ENCODE assay signal across 9 cellular contexts in the genomic region with DNA sequence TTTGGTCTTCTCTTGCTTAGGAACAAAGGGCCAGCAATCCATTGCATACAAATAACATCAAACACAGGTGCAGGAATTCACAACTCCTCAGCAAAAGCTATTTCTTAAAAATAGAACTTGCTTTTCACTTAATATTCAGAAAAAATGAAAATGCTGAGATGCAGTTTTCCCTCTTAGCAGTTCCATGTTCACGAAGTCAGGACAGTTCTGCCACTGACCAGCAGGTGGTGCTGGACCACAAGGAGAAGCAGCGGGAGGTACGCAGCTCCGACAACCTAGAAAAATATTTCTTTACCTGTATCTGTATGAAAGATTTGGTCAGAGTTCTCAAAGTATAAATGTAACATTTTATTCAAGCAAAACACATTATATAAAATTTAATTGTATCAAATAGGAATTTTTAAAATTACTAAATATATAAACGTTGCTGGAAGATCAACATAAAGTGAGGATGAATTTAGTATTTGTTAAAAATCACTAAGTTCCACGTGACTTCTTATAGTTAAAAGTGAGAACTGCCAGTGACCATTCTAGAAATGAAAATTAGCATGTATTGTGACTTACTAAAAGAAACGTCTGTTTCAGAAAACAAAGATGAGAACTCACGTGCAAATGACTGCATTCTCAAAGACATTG. TPM values are rescaled to one million over a fixed set of nuclear protein-coding genes. Genes with fewer than 3 reads are reported as not detected.
A peak's percentile ranks its signal among the peaks of the same experiment; 100 is the strongest.
DNase-seq lines count a peak whose midpoint lies in the region; ATAC-seq, FAIRE-seq and TF ChIP-seq lines count a peak whose summit lies in the region.
"Had no signal": no experiment of that assay in that cellular context is flagged by ENCODE, and none has a peak within 500 bp of the region (broad histone marks: within the 10 kb centered on the region; RNA-seq: fewer than 3 reads in every experiment).

No MANE protein-coding gene starts in this region.

- H3K27me3 ChIP-seq in OCI-LY3 (ENCODE audit: low read depth, low read length) (no peaks in the 10 kb centered on the region), osteoblast (ENCODE audit: insufficient read depth, low read length) (no peaks in the 10 kb centered on the region), testis (no peaks in the 10 kb centered on the region)

- H3K36me3 Mint-ChIP-seq in HFFc6 (ENCODE audit: low read depth), result peaks cover 10% of the 10 kb centered on the region
- H3K36me3 Mint-ChIP-seq in activated T-cell treated with anti-CD3 and anti-CD28 coated beads, Interleukin-2, amount 50 U/mL, for 72 hours (ENCODE audit: insufficient read depth in 2 of 2), result no peaks in the 10 kb centered on the region
- H3K36me3 Mint-ChIP-seq: activated naive CD4-positive, alpha-beta T cell treated with anti-CD3 and anti-CD28 coated beads, Interleukin-2, amount 50 U/mL, for 24 hours had no signal

- H3K27ac ChIP-seq in OCI-LY3 (ENCODE audit: low read length) (no peak overlapping the region), osteoblast (ENCODE audit: low read depth, low read length) (no peak overlapping the region), testis (no peak overlapping the region)

- FAIRE-seq in D721Med (lab: Jason Lieb, UNC), result peak; percentile 100

- TF ChIP-seq POLR2A in testis (IDR thresholded peaks at IDR 0.05), result no peak

- H3K27ac Mint-ChIP-seq in HFFc6, result no peak overlapping the region
- H3K27ac Mint-ChIP-seq in activated T-cell treated with anti-CD3 and anti-CD28 coated beads, Interleukin-2, amount 50 U/mL, for 72 hours, result no peak overlapping the region
- H3K27ac Mint-ChIP-seq: activated naive CD4-positive, alpha-beta T cell treated with anti-CD3 and anti-CD28 coated beads, Interleukin-2, amount 50 U/mL, for 24 hours had no signal

- H3K79me2 ChIP-seq in OCI-LY3 (ENCODE audit: low read length), result no peaks in the 10 kb centered on the region
- no peaks in the 10 kb centered on the region for H3K79me2 ChIP-seq in osteoblast (ENCODE audit: insufficient read depth, low read length)

- H3K9ac ChIP-seq in OCI-LY3 (ENCODE audit: low read length), result no peak overlapping the region; the same call in 1 of the 2 replicates

- H3K4me3 Mint-ChIP-seq in HFFc6, result no peak overlapping the region
- H3K4me3 Mint-ChIP-seq in activated T-cell treated with anti-CD3 and anti-CD28 coated beads, Interleukin-2, amount 50 U/mL, for 72 hours, result no peak overlapping the region
- H3K4me3 Mint-ChIP-seq: activated naive CD4-positive, alpha-beta T cell treated with anti-CD3 and anti-CD28 coated beads, Interleukin-2, amount 50 U/mL, for 24 hours had no signal

- TF ChIP-seq CTCF in D721Med (IDR thresholded peaks at IDR 0.05; ENCODE audit: insufficient read depth, missing control alignments), result peak; percentile 90
- TF ChIP-seq CTCF in HFFc6 (IDR thresholded peaks at IDR 0.05), result peak; percentile 99
- TF ChIP-seq CTCF in OCI-LY3 (IDR thresholded peaks at IDR 0.05; ENCODE audit: low read depth, low read length), result peak; percentile 100
- TF ChIP-seq CTCF in osteoblast (IDR thresholded peaks at IDR 0.05; ENCODE audit: extremely low read depth, low read depth, low read length), result peak; percentile 99
- TF ChIP-seq CTCF in testis (IDR thresholded peaks at IDR 0.05), result peak; percentile 79 to 96 (median 90)

- H3K4me2 ChIP-seq in OCI-LY3 (ENCODE audit: low read length) (no peak overlapping the region), osteoblast (ENCODE audit: insufficient read depth, low read length) (no peak overlapping the region)

- H3K9me3 ChIP-seq in OCI-LY3 (ENCODE audit: insufficient read depth, low read length) (no peaks in the 10 kb centered on the region), osteoblast (ENCODE audit: low read depth, low read length) (no peaks in the 10 kb centered on the region), testis (no peaks in the 10 kb centered on the region)

- WGBS in testis, 2 donors, result 26 to 33% methylated on average over 8 of the region's 8 CpGs

- H3K36me3 ChIP-seq in OCI-LY3 (replicated peaks; ENCODE audit: low read depth, low read length) (no peaks in the 10 kb centered on the region), osteoblast (ENCODE audit: insufficient read depth, low read length) (no peaks in the 10 kb centered on the region), testis (ENCODE audit: low read depth, missing control alignments) (no peaks in the 10 kb centered on the region)

- H3K4me3 ChIP-seq in OCI-LY3 (ENCODE audit: low read length) (no peak overlapping the region), osteoblast (ENCODE audit: insufficient read depth, low read length) (no peak overlapping the region), testis (no peak overlapping the region)

- no peak for ATAC-seq in activated T-cell treated with anti-CD3 and anti-CD28 coated beads, Interleukin-2, amount 50 U/mL, for 72 hours (replicated peaks in 1 of 2)
- no peak for ATAC-seq in HG02840 (IDR thresholded peaks at IDR 0.05; ENCODE audit: low FRiP score, unreplicated experiment)

- H3K9me3 Mint-ChIP-seq in HFFc6, result no peaks in the 10 kb centered on the region
- no peaks in the 10 kb centered on the region for H3K9me3 Mint-ChIP-seq in activated T-cell treated with anti-CD3 and anti-CD28 coated beads, Interleukin-2, amount 50 U/mL, for 72 hours
- H3K9me3 Mint-ChIP-seq: activated naive CD4-positive, alpha-beta T cell treated with anti-CD3 and anti-CD28 coated beads, Interleukin-2, amount 50 U/mL, for 24 hours had no signal

- intact Hi-C loops in testis (cut with DNase I; ENCODE audit: low total_unique reads), result no loop called here

- peaks cover 9% of the 10 kb centered on the region for H3K4me1 ChIP-seq in OCI-LY3 (ENCODE audit: low read length)
- no peaks in the 10 kb centered on the region for H3K4me1 ChIP-seq in osteoblast (ENCODE audit: insufficient read depth, low read length)
- no peaks in the 10 kb centered on the region for H3K4me1 ChIP-seq in testis

- no peaks in the 10 kb centered on the region for H3K27me3 Mint-ChIP-seq in HFFc6 (ENCODE audit: insufficient read depth)
- peaks cover 21% of the 10 kb centered on the region for H3K27me3 Mint-ChIP-seq in activated T-cell treated with anti-CD3 and anti-CD28 coated beads, Interleukin-2, amount 50 U/mL, for 72 hours (ENCODE audit: low read depth)

- no peak overlapping the region for H2AFZ ChIP-seq in OCI-LY3 (ENCODE audit: low read depth, low read length)
- H2AFZ ChIP-seq in osteoblast (ENCODE audit: low read length), result no peak overlapping the region

- DNase-seq in D721Med (ENCODE audit: insufficient read length, low spot score) (no peak), HFFc6 (peak; percentile 44), fibroblast of the conjunctiva (ENCODE audit: low read depth) (peak; percentile 54), osteoblast (ENCODE audit: insufficient read length, low spot score, missing footprints) (peak; percentile 87), testis (peak; percentile 91)
- peak; percentile 72 to 77 for DNase-seq in activated T-cell treated with anti-CD3 and anti-CD28 coated beads, Interleukin-2, amount 50 U/mL, for 72 hours

- H4K20me1 ChIP-seq in OCI-LY3 (ENCODE audit: insufficient read depth, low read length), result peaks cover 16% of the 10 kb centered on the region; the same call in 1 of the 2 replicates
- H4K20me1 ChIP-seq in osteoblast (ENCODE audit: insufficient read depth, low read length), result peaks cover 3% of the 10 kb centered on the region

- H3K4me1 Mint-ChIP-seq in HFFc6 (ENCODE audit: low read depth), result no peaks in the 10 kb centered on the region
- no peaks in the 10 kb centered on the region for H3K4me1 Mint-ChIP-seq in activated T-cell treated with anti-CD3 and anti-CD28 coated beads, Interleukin-2, amount 50 U/mL, for 72 hours (ENCODE audit: low read depth)
- H3K4me1 Mint-ChIP-seq: activated naive CD4-positive, alpha-beta T cell treated with anti-CD3 and anti-CD28 coated beads, Interleukin-2, amount 50 U/mL, for 24 hours had no signal

RNA-seq across cellular contexts. Expression of a gene that starts 48.8 kb away (rescaled TPM):
- 10 to 100 TPM; 11.5 to 15.6 (median 14.3) TPM for total RNA-seq in HFFc6 (2021; fragmentation: NEBNext Ultra II Directional; extraction: Animal tissue kit (Norgen Biotek cat#: 25700))
- 10 to 100 TPM; 25.1 to 33.4 TPM for total RNA-seq in activated T-cell treated with anti-CD3 and anti-CD28 coated beads, Interleukin-2, amount 50 U/mL, for 72 hours
- 22.1 and 22.4 TPM in 2 replicates for total RNA-seq in osteoblast
- 10 to 100 TPM; 56.8 to 57.7 TPM for total RNA-seq in testis
- polyA plus RNA-seq in testis (ENCODE audit: insufficient read depth, low read depth, low replicate concordance), result 50.0 TPM
